22 cellular contexts compared by ENCODE assay signal in the genomic region with DNA sequence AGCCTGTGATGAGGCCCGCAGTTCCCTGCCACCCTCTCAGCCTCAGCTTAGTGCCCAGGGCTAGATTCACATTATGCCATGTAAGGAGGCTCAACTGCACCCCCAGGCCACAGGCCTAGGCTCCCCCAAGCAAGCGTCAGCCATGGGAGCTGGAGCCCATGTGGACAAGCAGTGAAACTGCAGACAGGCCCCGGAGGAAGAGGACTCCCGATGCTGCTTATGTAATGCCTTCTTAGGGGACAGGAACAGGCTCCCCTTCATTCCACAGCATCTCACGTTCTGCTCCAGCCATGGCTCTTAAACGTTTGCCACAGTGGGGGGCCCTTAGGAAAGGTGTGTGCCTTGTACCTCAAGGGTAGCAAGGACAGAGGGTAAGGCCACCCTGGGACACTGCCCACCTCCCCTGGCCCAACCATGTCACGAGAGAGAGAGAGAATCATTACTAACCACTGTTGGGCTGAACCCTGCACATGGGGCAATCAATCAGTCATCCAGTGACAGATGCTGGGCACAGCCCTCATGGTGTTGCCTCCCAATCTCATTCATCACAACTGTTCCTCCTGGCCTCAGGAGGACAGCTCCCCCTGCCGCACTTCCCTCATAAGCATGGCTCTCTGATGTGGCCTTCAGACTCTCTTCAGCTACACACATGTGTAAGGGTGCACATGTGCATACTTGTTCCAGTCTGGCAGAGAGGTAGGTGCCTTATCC.
A peak's percentile ranks its signal among the peaks of the same experiment; 100 is the strongest.
DNase-seq lines count a peak whose midpoint lies in the region; ATAC-seq and TF ChIP-seq lines count a peak whose summit lies in the region.
"Had no signal": no experiment of that assay in that cellular context is flagged by ENCODE, and none has a peak within 500 bp of the region (broad histone marks: within the 10 kb centered on the region; RNA-seq: fewer than 3 reads in every experiment).

No MANE protein-coding gene starts in this region.

- no peaks in the 10 kb centered on the region for H3K36me3 ChIP-seq in HEK293 (ENCODE audit: control insufficient read depth in 2 of 2, insufficient read depth in 1 of 2, low read length in 2 of 2)
- H3K36me3 ChIP-seq in aorta (ENCODE audit: control insufficient read depth in 1 of 2, insufficient read depth in 2 of 2, low read length in 1 of 2): no peaks in the 10 kb centered on the region
- H3K36me3 ChIP-seq: breast epithelium, esophagus muscularis mucosa, pancreas, SJCRH30 had no signal

- CTCF ChIA-PET in HEK293 (lab: Yijun Ruan, JAX): interaction anchor here (0.6 to 1.4 kb wide), 3 partner anchors 11 to 229 kb away, joined by 3 to 4 read pairs (median 4); no protein-coding TSS in a partner anchor

- no peak for DNase-seq in GM12864 (ENCODE audit: low read depth)
- DNase-seq in astrocyte of the hippocampus (ENCODE audit: low read depth, low spot score): peak; percentile 8
- peak; percentile 71 for DNase-seq in mesenteric fat pad (ENCODE audit: low spot score)
- no peak for DNase-seq in aorta
- no peak for DNase-seq in AG08395 (ENCODE audit: low spot score)
- no peak for DNase-seq in stimulated activated naive B cell treated with anti-CD40 and anti-IgM and Interleukin-4, amounts not matched to agents 10 μg/mL and 1 μg/mL and 100 μg/mL, for 72 hours
- DNase-seq in H4 (ENCODE audit: low spot score): no peak
- DNase-seq: activated B cell treated with CpG ODN at 0.5 μM for 24 hours; activated CD8-positive, alpha-beta T cell treated with anti-CD3 and anti-CD28 coated beads, Interleukin-2, amount 10 ng/mL, durations not matched to agents 7 days and 5 days; activated naive CD8-positive, alpha-beta T cell treated with anti-CD3 and anti-CD28 coated beads, Interleukin-2, amount 50 U/mL, for 24 hours; COR-L47; MV-4-11; NCI-H526; OCI-M1; pancreas; stimulated activated CD4-positive, alpha-beta T cell treated with anti-CD3 and anti-CD28 coated beads, Interleukin-2, amount 100 ng/mL, for 48 hours had no signal

- no peaks in the 10 kb centered on the region for H3K4me1 Mint-ChIP-seq in stimulated activated naive B cell treated with anti-CD40 and anti-IgM and Interleukin-4, amounts not matched to agents 10 μg/mL and 1 μg/mL and 100 μg/mL, for 72 hours
- H3K4me1 Mint-ChIP-seq: activated B cell treated with CpG ODN at 0.5 μM for 24 hours; activated naive CD8-positive, alpha-beta T cell treated with anti-CD3 and anti-CD28 coated beads, Interleukin-2, amount 50 U/mL, for 24 hours had no signal

- intact Hi-C loops in aorta (cut with DNase I): no loop called here

- 56 to 64% methylated on average over 8 of the region's 8 CpGs for WGBS in aorta, 2 donors

- H3K4me3 ChIP-seq in GM12864 (ENCODE audit: low read depth, low read length) (no peak overlapping the region), HEK293 (ENCODE audit: low read depth, low read length) (no peak overlapping the region), aorta (ENCODE audit: low read length in 2 of 2) (no peak overlapping the region)
- H3K4me3 ChIP-seq: breast epithelium, esophagus muscularis mucosa, lung, pancreas, SJCRH30 had no signal

- TF ChIP-seq CTCF in GM12864 (IDR thresholded peaks at IDR 0.05; ENCODE audit: low read depth, low read length, missing control alignments) (peak; percentile 21), HEK293 (tag by site-specific recombination; IDR thresholded peaks at IDR 0.05) (no peak)

- no peaks in the 10 kb centered on the region for H3K36me3 Mint-ChIP-seq in stimulated activated naive B cell treated with anti-CD40 and anti-IgM and Interleukin-4, amounts not matched to agents 10 μg/mL and 1 μg/mL and 100 μg/mL, for 72 hours

- H3K27me3 Mint-ChIP-seq in stimulated activated naive B cell treated with anti-CD40 and anti-IgM and Interleukin-4, amounts not matched to agents 10 μg/mL and 1 μg/mL and 100 μg/mL, for 72 hours: peaks cover 10 to 12% of the 10 kb centered on the region in 2 donors
- H3K27me3 Mint-ChIP-seq: activated naive CD8-positive, alpha-beta T cell treated with anti-CD3 and anti-CD28 coated beads, Interleukin-2, amount 50 U/mL, for 24 hours had no signal

- no peak overlapping the region for H3K4me3 Mint-ChIP-seq in stimulated activated naive B cell treated with anti-CD40 and anti-IgM and Interleukin-4, amounts not matched to agents 10 μg/mL and 1 μg/mL and 100 μg/mL, for 72 hours
- H3K4me3 Mint-ChIP-seq: activated B cell treated with CpG ODN at 0.5 μM for 24 hours; activated CD8-positive, alpha-beta T cell treated with anti-CD3 and anti-CD28 coated beads, Interleukin-2, amount 10 ng/mL, durations not matched to agents 7 days and 5 days; activated naive CD8-positive, alpha-beta T cell treated with anti-CD3 and anti-CD28 coated beads, Interleukin-2, amount 50 U/mL, for 24 hours; activated T-helper 1 cell treated with anti-CD3 and anti-CD28 coated beads, Interleukin-12 subunit alpha, Interleukin-12 subunit beta, Interleukin-2, Interleukin-4 antibody, amounts not matched to agents 30 ng/mL and 10 ng/mL and 1 ng/mL, durations not matched to agents 14 hours and 24 hours and 36 hours had no signal

- POLR2A ChIA-PET in HEK293 (lab: Yijun Ruan, JAX): no interaction called here

- H3K9me3 ChIP-seq in HEK293 (ENCODE audit: control insufficient read depth, insufficient read depth, low read depth, low read length) (no peaks in the 10 kb centered on the region), aorta (ENCODE audit: control insufficient read depth, low read length) (no peaks in the 10 kb centered on the region)
- H3K9me3 ChIP-seq: breast epithelium, esophagus muscularis mucosa, pancreas, SJCRH30 had no signal

- no peak for ATAC-seq in aorta (ENCODE audit: low FRiP score)
- no peak for ATAC-seq in stimulated activated naive B cell treated with anti-CD40 and anti-IgM and Interleukin-4, amounts not matched to agents 10 μg/mL and 1 μg/mL and 100 μg/mL, for 72 hours (replicated peaks)
- ATAC-seq: activated CD8-positive, alpha-beta T cell treated with anti-CD3 and anti-CD28 coated beads, Interleukin-2, amount 10 ng/mL, durations not matched to agents 7 days and 5 days; activated naive CD8-positive, alpha-beta T cell treated with anti-CD3 and anti-CD28 coated beads, Interleukin-2, amount 50 U/mL, for 24 hours; pancreas had no signal

- H3K27ac Mint-ChIP-seq in stimulated activated naive B cell treated with anti-CD40 and anti-IgM and Interleukin-4, amounts not matched to agents 10 μg/mL and 1 μg/mL and 100 μg/mL, for 72 hours: no peak overlapping the region
- H3K27ac Mint-ChIP-seq: activated B cell treated with CpG ODN at 0.5 μM for 24 hours; activated CD8-positive, alpha-beta T cell treated with anti-CD3 and anti-CD28 coated beads, Interleukin-2, amount 10 ng/mL, durations not matched to agents 7 days and 5 days; activated naive CD8-positive, alpha-beta T cell treated with anti-CD3 and anti-CD28 coated beads, Interleukin-2, amount 50 U/mL, for 24 hours; activated T-helper 1 cell treated with anti-CD3 and anti-CD28 coated beads, Interleukin-12 subunit alpha, Interleukin-12 subunit beta, Interleukin-2, Interleukin-4 antibody, amounts not matched to agents 30 ng/mL and 10 ng/mL and 1 ng/mL, durations not matched to agents 14 hours and 24 hours and 36 hours had no signal

- no peak overlapping the region for H3K27ac ChIP-seq in HEK293 (ENCODE audit: extremely low read depth, low read depth, low read length)
- no peak overlapping the region for H3K27ac ChIP-seq in aorta (ENCODE audit: low read depth in 1 of 2, low read length in 2 of 2)
- H3K27ac ChIP-seq: breast epithelium, esophagus muscularis mucosa, pancreas, SJCRH30 had no signal

- H3K4me1 ChIP-seq in HEK293 (ENCODE audit: control insufficient read depth, insufficient read depth, low read length) (no peaks in the 10 kb centered on the region), aorta (ENCODE audit: control insufficient read depth in 1 of 2, insufficient read depth in 2 of 2, low read length in 2 of 2) (no peaks in the 10 kb centered on the region)
- H3K4me1 ChIP-seq: breast epithelium, esophagus muscularis mucosa, pancreas, SJCRH30 had no signal

- no peaks in the 10 kb centered on the region for H3K9me3 Mint-ChIP-seq in stimulated activated naive B cell treated with anti-CD40 and anti-IgM and Interleukin-4, amounts not matched to agents 10 μg/mL and 1 μg/mL and 100 μg/mL, for 72 hours
- H3K9me3 Mint-ChIP-seq: activated B cell treated with CpG ODN at 0.5 μM for 24 hours; activated naive CD8-positive, alpha-beta T cell treated with anti-CD3 and anti-CD28 coated beads, Interleukin-2, amount 50 U/mL, for 24 hours; activated T-helper 1 cell treated with anti-CD3 and anti-CD28 coated beads, Interleukin-12 subunit alpha, Interleukin-12 subunit beta, Interleukin-2, Interleukin-4 antibody, amounts not matched to agents 30 ng/mL and 10 ng/mL and 1 ng/mL, durations not matched to agents 14 hours and 24 hours and 36 hours had no signal

- H3K27me3 ChIP-seq in aorta (ENCODE audit: control insufficient read depth in 1 of 2, insufficient read depth in 2 of 2, low read length in 1 of 2): no peaks in the 10 kb centered on the region
- H3K27me3 ChIP-seq: breast epithelium, esophagus muscularis mucosa, pancreas, SJCRH30 had no signal

TF ChIP-seq in HEK293, 187 proteins besides CTCF, POLR2A, EP300 and RAD21:
- TF ChIP-seq, protein P1, sequence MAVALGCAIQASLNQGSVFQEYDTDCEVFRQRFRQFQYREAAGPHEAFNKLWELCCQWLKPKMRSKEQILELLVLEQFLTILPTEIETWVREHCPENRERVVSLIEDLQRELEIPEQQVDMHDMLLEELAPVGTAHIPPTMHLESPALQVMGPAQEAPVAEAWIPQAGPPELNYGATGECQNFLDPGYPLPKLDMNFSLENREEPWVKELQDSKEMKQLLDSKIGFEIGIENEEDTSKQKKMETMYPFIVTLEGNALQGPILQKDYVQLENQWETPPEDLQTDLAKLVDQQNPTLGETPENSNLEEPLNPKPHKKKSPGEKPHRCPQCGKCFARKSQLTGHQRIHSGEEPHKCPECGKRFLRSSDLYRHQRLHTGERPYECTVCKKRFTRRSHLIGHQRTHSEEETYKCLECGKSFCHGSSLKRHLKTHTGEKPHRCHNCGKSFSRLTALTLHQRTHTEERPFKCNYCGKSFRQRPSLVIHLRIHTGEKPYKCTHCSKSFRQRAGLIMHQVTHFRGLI (tag by site-specific recombination; IDR thresholded peaks at IDR 0.05): peak; percentile 66
- no peak for TF ChIP-seq ZNF514 (tag by site-specific recombination; IDR thresholded peaks at IDR 0.05)

Comparison
In these comparisons a context has a peak if more than half of its experiments do, and no peak if none do; other contexts are left out.
1. DNase-seq: peak in astrocyte of the hippocampus (single experiment) and mesenteric fat pad (single experiment); none in GM12864 (single experiment), aorta (0 of 2), AG08395 (single experiment), stimulated activated naive B cell treated with anti-CD40 and anti-IgM and Interleukin-4, amounts not matched to agents 10 μg/mL and 1 μg/mL and 100 μg/mL, for 72 hours (single experiment) and H4 (single experiment).